ENCODE assay signal across 8 cellular contexts in the genomic region with DNA sequence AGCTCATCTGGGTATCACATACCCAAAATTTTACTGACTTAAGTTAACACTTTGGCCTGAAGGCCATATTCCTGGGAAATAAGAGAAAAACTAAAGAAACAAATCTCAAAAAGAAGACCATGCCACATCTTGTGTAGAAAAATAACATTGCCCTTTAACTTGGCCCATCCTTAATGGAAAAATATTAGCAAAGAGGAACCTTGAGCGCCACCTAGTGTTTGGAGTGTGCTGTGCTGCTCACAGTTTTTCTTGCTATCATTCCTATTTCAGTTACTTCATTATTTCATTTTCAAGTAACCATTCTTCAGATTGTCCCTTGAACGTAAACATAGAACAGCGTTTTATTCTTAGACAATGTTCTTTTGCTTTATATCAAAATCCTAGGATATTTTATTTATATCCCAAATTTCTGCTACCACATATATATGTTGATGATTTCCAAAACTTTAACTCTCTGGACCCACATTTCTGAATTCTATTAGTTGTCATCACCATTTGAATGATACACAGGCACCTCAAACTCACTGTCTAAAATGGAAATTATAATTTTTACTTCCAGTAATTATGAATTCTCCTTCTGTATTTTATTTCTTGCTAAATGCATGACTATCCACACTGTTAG.
DNase-seq lines count a peak whose midpoint lies in the region; ATAC-seq and TF ChIP-seq lines count a peak whose summit lies in the region.

No MANE protein-coding gene starts in this region.

- no peaks in the 10 kb centered on the region for H3K4me1 Mint-ChIP-seq in WTC11

- H3K27me3 Mint-ChIP-seq in WTC11 (ENCODE audit: low read depth), result no peaks in the 10 kb centered on the region

- H3K36me3 Mint-ChIP-seq in WTC11, result no peaks in the 10 kb centered on the region

- no peak overlapping the region for H3K4me3 ChIP-seq in AG10803 (ENCODE audit: low read length)

- DNase-seq in AG10803 (ENCODE audit: low read depth) (peak; percentile 35), GM13976 (ENCODE audit: low spot score) (peak; percentile 27), NCI-H1694 treated with DMSO at 0.1 percent for 48 hours (lab: John Stamatoyannopoulos, UW) (peak; percentile 40), WTC11 (ENCODE audit: low spot score) (peak; percentile 48), glomerular endothelial cell (ENCODE audit: extremely low read depth, low read depth, low spot score) (peak; percentile 4), renal cortical epithelial cell (ENCODE audit: low read depth) (peak; percentile 38)

- POLR2A ChIA-PET in WTC11 (lab: Charles Lee), result no interaction called here

- ATAC-seq in HG02840 (IDR thresholded peaks at IDR 0.05; ENCODE audit: low FRiP score, unreplicated experiment) (peak; percentile 81), WTC11 (peak; percentile 67), esophagus mucosa (no peak)

- in situ Hi-C loops in GM13976 (cut with MboI; ENCODE audit: low sequenced_read_pairs, unreplicated experiment), result no loop called here

- H3K27ac Mint-ChIP-seq in WTC11, result no peak overlapping the region

- no peak overlapping the region for H3K4me3 Mint-ChIP-seq in WTC11

- TF ChIP-seq CTCF in AG10803 (conservative IDR thresholded peaks at IDR 0.05; ENCODE audit: low read length), result peak; percentile 94
- peak; percentile 81 for TF ChIP-seq CTCF in GM13976 (IDR thresholded peaks at IDR 0.05; ENCODE audit: borderline replicate concordance, control extremely low read depth, extremely low read depth, insufficient read depth, missing control alignments)
- peak; percentile 82 for TF ChIP-seq CTCF in WTC11 (IDR thresholded peaks at IDR 0.05)

- H3K9me3 Mint-ChIP-seq in WTC11, result no peaks in the 10 kb centered on the region

- CTCF ChIA-PET in WTC11 (lab: Charles Lee), result no interaction called here

TF ChIP-seq in WTC11, 78 proteins besides CTCF, POLR2A, EP300 and RAD21:
- TF ChIP-seq RORB (CRISPR knock-in tag; IDR thresholded peaks at IDR 0.05) (no peak), NR3C1 (CRISPR knock-in tag; conservative IDR thresholded peaks at IDR 0.05; ENCODE audit: low read depth) (no peak), CBFB (CRISPR knock-in tag; IDR thresholded peaks at IDR 0.05; ENCODE audit: low read depth) (no peak), ZNF416 (CRISPR knock-in tag; IDR thresholded peaks at IDR 0.05) (no peak), EMX1 (CRISPR knock-in tag; IDR thresholded peaks at IDR 0.05) (no peak), JUN (CRISPR knock-in tag; IDR thresholded peaks at IDR 0.05) (no peak), ELF4 (CRISPR knock-in tag; IDR thresholded peaks at IDR 0.05; ENCODE audit: low read depth) (no peak), CREM (CRISPR knock-in tag; IDR thresholded peaks at IDR 0.05) (no peak), PRRX2 (CRISPR knock-in tag; IDR thresholded peaks at IDR 0.05) (no peak), ZNF219 (CRISPR knock-in tag; IDR thresholded peaks at IDR 0.05; ENCODE audit: borderline replicate concordance) (no peak), HMGA2 (CRISPR knock-in tag; IDR thresholded peaks at IDR 0.05) (no peak), TEAD1 (CRISPR knock-in tag; IDR thresholded peaks at IDR 0.05) (no peak), ZNF671 (CRISPR knock-in tag; IDR thresholded peaks at IDR 0.05) (no peak), SMAD4 (CRISPR knock-in tag; IDR thresholded peaks at IDR 0.05) (no peak)
- TF ChIP-seq, protein P1, sequence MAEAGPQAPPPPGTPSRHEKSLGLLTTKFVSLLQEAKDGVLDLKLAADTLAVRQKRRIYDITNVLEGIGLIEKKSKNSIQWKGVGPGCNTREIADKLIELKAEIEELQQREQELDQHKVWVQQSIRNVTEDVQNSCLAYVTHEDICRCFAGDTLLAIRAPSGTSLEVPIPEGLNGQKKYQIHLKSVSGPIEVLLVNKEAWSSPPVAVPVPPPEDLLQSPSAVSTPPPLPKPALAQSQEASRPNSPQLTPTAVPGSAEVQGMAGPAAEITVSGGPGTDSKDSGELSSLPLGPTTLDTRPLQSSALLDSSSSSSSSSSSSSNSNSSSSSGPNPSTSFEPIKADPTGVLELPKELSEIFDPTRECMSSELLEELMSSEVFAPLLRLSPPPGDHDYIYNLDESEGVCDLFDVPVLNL (CRISPR knock-in tag; IDR thresholded peaks at IDR 0.05; ENCODE audit: borderline replicate concordance, low read depth), result no peak
- TF ChIP-seq, protein P2, sequence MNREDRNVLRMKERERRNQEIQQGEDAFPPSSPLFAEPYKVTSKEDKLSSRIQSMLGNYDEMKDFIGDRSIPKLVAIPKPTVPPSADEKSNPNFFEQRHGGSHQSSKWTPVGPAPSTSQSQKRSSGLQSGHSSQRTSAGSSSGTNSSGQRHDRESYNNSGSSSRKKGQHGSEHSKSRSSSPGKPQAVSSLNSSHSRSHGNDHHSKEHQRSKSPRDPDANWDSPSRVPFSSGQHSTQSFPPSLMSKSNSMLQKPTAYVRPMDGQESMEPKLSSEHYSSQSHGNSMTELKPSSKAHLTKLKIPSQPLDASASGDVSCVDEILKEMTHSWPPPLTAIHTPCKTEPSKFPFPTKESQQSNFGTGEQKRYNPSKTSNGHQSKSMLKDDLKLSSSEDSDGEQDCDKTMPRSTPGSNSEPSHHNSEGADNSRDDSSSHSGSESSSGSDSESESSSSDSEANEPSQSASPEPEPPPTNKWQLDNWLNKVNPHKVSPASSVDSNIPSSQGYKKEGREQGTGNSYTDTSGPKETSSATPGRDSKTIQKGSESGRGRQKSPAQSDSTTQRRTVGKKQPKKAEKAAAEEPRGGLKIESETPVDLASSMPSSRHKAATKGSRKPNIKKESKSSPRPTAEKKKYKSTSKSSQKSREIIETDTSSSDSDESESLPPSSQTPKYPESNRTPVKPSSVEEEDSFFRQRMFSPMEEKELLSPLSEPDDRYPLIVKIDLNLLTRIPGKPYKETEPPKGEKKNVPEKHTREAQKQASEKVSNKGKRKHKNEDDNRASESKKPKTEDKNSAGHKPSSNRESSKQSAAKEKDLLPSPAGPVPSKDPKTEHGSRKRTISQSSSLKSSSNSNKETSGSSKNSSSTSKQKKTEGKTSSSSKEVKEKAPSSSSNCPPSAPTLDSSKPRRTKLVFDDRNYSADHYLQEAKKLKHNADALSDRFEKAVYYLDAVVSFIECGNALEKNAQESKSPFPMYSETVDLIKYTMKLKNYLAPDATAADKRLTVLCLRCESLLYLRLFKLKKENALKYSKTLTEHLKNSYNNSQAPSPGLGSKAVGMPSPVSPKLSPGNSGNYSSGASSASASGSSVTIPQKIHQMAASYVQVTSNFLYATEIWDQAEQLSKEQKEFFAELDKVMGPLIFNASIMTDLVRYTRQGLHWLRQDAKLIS (CRISPR knock-in tag; IDR thresholded peaks at IDR 0.05; ENCODE audit: borderline replicate concordance), result no peak
- TF ChIP-seq, protein P3, sequence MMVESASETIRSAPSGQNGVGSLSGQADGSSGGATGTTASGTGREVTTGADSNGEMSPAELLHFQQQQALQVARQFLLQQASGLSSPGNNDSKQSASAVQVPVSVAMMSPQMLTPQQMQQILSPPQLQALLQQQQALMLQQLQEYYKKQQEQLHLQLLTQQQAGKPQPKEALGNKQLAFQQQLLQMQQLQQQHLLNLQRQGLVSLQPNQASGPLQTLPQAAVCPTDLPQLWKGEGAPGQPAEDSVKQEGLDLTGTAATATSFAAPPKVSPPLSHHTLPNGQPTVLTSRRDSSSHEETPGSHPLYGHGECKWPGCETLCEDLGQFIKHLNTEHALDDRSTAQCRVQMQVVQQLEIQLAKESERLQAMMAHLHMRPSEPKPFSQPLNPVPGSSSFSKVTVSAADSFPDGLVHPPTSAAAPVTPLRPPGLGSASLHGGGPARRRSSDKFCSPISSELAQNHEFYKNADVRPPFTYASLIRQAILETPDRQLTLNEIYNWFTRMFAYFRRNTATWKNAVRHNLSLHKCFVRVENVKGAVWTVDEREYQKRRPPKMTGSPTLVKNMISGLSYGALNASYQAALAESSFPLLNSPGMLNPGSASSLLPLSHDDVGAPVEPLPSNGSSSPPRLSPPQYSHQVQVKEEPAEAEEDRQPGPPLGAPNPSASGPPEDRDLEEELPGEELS (CRISPR knock-in tag; IDR thresholded peaks at IDR 0.05), result no peak
- TF ChIP-seq, protein P4, sequence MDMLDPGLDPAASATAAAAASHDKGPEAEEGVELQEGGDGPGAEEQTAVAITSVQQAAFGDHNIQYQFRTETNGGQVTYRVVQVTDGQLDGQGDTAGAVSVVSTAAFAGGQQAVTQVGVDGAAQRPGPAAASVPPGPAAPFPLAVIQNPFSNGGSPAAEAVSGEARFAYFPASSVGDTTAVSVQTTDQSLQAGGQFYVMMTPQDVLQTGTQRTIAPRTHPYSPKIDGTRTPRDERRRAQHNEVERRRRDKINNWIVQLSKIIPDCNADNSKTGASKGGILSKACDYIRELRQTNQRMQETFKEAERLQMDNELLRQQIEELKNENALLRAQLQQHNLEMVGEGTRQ (CRISPR knock-in tag; IDR thresholded peaks at IDR 0.05), result no peak
- TF ChIP-seq, protein P5, sequence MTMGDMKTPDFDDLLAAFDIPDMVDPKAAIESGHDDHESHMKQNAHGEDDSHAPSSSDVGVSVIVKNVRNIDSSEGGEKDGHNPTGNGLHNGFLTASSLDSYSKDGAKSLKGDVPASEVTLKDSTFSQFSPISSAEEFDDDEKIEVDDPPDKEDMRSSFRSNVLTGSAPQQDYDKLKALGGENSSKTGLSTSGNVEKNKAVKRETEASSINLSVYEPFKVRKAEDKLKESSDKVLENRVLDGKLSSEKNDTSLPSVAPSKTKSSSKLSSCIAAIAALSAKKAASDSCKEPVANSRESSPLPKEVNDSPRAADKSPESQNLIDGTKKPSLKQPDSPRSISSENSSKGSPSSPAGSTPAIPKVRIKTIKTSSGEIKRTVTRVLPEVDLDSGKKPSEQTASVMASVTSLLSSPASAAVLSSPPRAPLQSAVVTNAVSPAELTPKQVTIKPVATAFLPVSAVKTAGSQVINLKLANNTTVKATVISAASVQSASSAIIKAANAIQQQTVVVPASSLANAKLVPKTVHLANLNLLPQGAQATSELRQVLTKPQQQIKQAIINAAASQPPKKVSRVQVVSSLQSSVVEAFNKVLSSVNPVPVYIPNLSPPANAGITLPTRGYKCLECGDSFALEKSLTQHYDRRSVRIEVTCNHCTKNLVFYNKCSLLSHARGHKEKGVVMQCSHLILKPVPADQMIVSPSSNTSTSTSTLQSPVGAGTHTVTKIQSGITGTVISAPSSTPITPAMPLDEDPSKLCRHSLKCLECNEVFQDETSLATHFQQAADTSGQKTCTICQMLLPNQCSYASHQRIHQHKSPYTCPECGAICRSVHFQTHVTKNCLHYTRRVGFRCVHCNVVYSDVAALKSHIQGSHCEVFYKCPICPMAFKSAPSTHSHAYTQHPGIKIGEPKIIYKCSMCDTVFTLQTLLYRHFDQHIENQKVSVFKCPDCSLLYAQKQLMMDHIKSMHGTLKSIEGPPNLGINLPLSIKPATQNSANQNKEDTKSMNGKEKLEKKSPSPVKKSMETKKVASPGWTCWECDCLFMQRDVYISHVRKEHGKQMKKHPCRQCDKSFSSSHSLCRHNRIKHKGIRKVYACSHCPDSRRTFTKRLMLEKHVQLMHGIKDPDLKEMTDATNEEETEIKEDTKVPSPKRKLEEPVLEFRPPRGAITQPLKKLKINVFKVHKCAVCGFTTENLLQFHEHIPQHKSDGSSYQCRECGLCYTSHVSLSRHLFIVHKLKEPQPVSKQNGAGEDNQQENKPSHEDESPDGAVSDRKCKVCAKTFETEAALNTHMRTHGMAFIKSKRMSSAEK (CRISPR knock-in tag; IDR thresholded peaks at IDR 0.05; ENCODE audit: borderline replicate concordance), result no peak
